8 cellular contexts compared by ENCODE assay signal in the genomic region with DNA sequence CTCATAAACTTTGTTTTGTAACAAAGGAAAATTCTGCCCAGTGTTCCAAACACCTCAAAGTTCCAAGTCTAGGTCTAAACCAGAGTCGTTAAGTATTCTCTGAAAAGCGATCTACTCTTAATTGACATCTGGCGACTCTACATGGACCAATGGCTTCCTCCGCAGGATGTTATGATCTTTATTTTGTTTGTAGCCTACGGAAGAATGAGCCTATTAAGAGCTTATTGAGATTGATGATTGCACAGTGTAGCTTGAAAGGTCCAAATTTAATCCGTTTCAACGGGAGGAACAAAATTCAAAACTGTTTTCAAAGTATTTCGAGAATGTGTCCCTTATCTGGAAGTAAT.
DNase-seq lines count a peak whose midpoint lies in the region; ATAC-seq and TF ChIP-seq lines count a peak whose summit lies in the region.

No MANE protein-coding gene starts in this region.

- no peak for TF ChIP-seq POLR2A in gastrocnemius medialis (IDR thresholded peaks at IDR 0.05)

- ATAC-seq in WTC11 (no peak), gastrocnemius medialis (no peak), HG02870 (IDR thresholded peaks at IDR 0.05; ENCODE audit: unreplicated experiment) (no peak)

- in situ Hi-C loops in gastrocnemius medialis (cut with MboI; ENCODE audit: low sequenced_read_pairs in 4 of 4) = loop anchor here in 3 of 4 donors (10.0 to 25.0 kb wide), 4 partner anchors 731 to 906 kb away; a partner anchor contains a TSS

- CTCF ChIA-PET in activated naive CD4-positive, alpha-beta T cell treated with anti-CD3 and anti-CD28 coated beads for 36 hours (lab: Charles Lee) = interaction anchor here (0.9 to 2.1 kb wide), 5 partner anchors 11 to 169 kb away, joined by 3 to 6 read pairs (median 3); a partner anchor contains a TSS
- CTCF ChIA-PET in WTC11 (lab: Charles Lee) = interaction anchor here (0.9 to 1.5 kb wide), 4 partner anchors 27 to 266 kb away, joined by 3 to 9 read pairs (median 6); a partner anchor contains a TSS

- POLR2A ChIA-PET in WTC11 (lab: Charles Lee) = interaction anchor here (0.6 to 1.1 kb wide), 3 partner anchors 12 to 506 kb away, joined by 4 read pairs; no protein-coding TSS in a partner anchor

- no peaks in the 10 kb centered on the region for H3K9me3 Mint-ChIP-seq in activated naive CD4-positive, alpha-beta T cell treated with anti-CD3 and anti-CD28 coated beads for 36 hours
- no peaks in the 10 kb centered on the region for H3K9me3 Mint-ChIP-seq in WTC11

- peak overlapping the region; percentile 96 to 98 (median 97) for H3K27ac ChIP-seq in gastrocnemius medialis

- no peaks in the 10 kb centered on the region for H3K36me3 ChIP-seq in gastrocnemius medialis

- peak overlapping the region; percentile 92 for H3K27ac Mint-ChIP-seq in activated naive CD4-positive, alpha-beta T cell treated with anti-CD3 and anti-CD28 coated beads for 36 hours
- H3K27ac Mint-ChIP-seq in WTC11 = peak overlapping the region; percentile 100

- H3K4me1 ChIP-seq in gastrocnemius medialis = peaks cover 29 to 43% of the 10 kb centered on the region in 2 donors

- peak overlapping the region; percentile 83 to 90 (median 86) for H3K4me3 ChIP-seq in gastrocnemius medialis

- no peak for DNase-seq in activated naive CD4-positive, alpha-beta T cell treated with anti-CD3 and anti-CD28 coated beads for 36 hours
- DNase-seq in activated naive CD4-positive, alpha-beta T cell (lab: John Stamatoyannopoulos, UW) = no peak
- DNase-seq in NCI-H1417 (lab: John Stamatoyannopoulos, UW) = peak; percentile 56 to 89 (median 73)
- DNase-seq in WTC11 (ENCODE audit: low spot score) = no peak
- DNase-seq in glomerular visceral epithelial cell (ENCODE audit: extremely low spot score) = peak; percentile 40
- no peak for DNase-seq in gastrocnemius medialis
- DNase-seq in stimulated activated CD4-positive, alpha-beta T cell treated with anti-CD3 and anti-CD28 coated beads, Interleukin-4, amount 100 ng/mL, for 1 hour = no peak

- no peak for TF ChIP-seq CTCF in WTC11 (IDR thresholded peaks at IDR 0.05)
- TF ChIP-seq CTCF in gastrocnemius medialis (IDR thresholded peaks at IDR 0.05 in 4 of 5, conservative IDR thresholded peaks at IDR 0.05 in 1 of 5) = no peak

- intact Hi-C loops in activated naive CD4-positive, alpha-beta T cell treated with anti-CD3 and anti-CD28 coated beads for 36 hours (cut with micrococcal nuclease) = loop anchor here (2.0 to 5.0 kb wide), 6 partner anchors 27 to 951 kb away; a partner anchor contains a TSS
- intact Hi-C loops in gastrocnemius medialis (cut with DNase I; ENCODE audit: low total_unique reads) = loop anchor here (5.0 kb wide), 1 partner anchor 176 kb away; no protein-coding TSS in a partner anchor

- peaks cover 57% of the 10 kb centered on the region for H3K4me1 Mint-ChIP-seq in activated naive CD4-positive, alpha-beta T cell treated with anti-CD3 and anti-CD28 coated beads for 36 hours (ENCODE audit: low read depth)
- peaks cover 36% of the 10 kb centered on the region for H3K4me1 Mint-ChIP-seq in WTC11

- no peaks in the 10 kb centered on the region for H3K27me3 ChIP-seq in gastrocnemius medialis

- H3K4me3 Mint-ChIP-seq in activated naive CD4-positive, alpha-beta T cell treated with anti-CD3 and anti-CD28 coated beads for 36 hours = peak overlapping the region; percentile 82
- H3K4me3 Mint-ChIP-seq in WTC11 = peak overlapping the region; percentile 98

- no peaks in the 10 kb centered on the region for H3K9me3 ChIP-seq in gastrocnemius medialis

- peaks cover 23% of the 10 kb centered on the region for H3K36me3 Mint-ChIP-seq in activated naive CD4-positive, alpha-beta T cell treated with anti-CD3 and anti-CD28 coated beads for 36 hours (ENCODE audit: low read depth)
- H3K36me3 Mint-ChIP-seq in WTC11 = peaks cover 20% of the 10 kb centered on the region

- no peaks in the 10 kb centered on the region for H3K27me3 Mint-ChIP-seq in activated naive CD4-positive, alpha-beta T cell treated with anti-CD3 and anti-CD28 coated beads for 36 hours (ENCODE audit: low read depth)
- H3K27me3 Mint-ChIP-seq in WTC11 (ENCODE audit: low read depth) = no peaks in the 10 kb centered on the region

TF ChIP-seq in WTC11, 78 proteins besides CTCF, POLR2A, EP300 and RAD21:
- TF ChIP-seq, protein P1, sequence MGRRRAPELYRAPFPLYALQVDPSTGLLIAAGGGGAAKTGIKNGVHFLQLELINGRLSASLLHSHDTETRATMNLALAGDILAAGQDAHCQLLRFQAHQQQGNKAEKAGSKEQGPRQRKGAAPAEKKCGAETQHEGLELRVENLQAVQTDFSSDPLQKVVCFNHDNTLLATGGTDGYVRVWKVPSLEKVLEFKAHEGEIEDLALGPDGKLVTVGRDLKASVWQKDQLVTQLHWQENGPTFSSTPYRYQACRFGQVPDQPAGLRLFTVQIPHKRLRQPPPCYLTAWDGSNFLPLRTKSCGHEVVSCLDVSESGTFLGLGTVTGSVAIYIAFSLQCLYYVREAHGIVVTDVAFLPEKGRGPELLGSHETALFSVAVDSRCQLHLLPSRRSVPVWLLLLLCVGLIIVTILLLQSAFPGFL (CRISPR knock-in tag; IDR thresholded peaks at IDR 0.05; ENCODE audit: borderline replicate concordance) = no peak

Comparison
In these comparisons a context has a peak if more than half of its experiments do, and no peak if none do; other contexts are left out.
1. DNase-seq: peak in NCI-H1417 (3 of 3) and glomerular visceral epithelial cell (single experiment); none in activated naive CD4-positive, alpha-beta T cell treated with anti-CD3 and anti-CD28 coated beads for 36 hours (single experiment), activated naive CD4-positive, alpha-beta T cell (0 of 4), WTC11 (single experiment), gastrocnemius medialis (0 of 2) and stimulated activated CD4-positive, alpha-beta T cell treated with anti-CD3 and anti-CD28 coated beads, Interleukin-4, amount 100 ng/mL, for 1 hour (single experiment).